ENCODE assay signal across 21 cellular contexts in genomic region chr5:35135239-35135700, GRCh38.
A peak's percentile ranks its signal among the peaks of the same experiment; 100 is the strongest.
DNase-seq lines count a peak whose midpoint lies in the region; ATAC-seq, FAIRE-seq and TF ChIP-seq lines count a peak whose summit lies in the region.
"Had no signal": no experiment of that assay in that cellular context is flagged by ENCODE, and none has a peak within 500 bp of the region (broad histone marks: within the 10 kb centered on the region; RNA-seq: fewer than 3 reads in every experiment).

No MANE protein-coding gene starts in this region.

- H2AFZ ChIP-seq in astrocyte (ENCODE audit: low read depth, low read length): no peak overlapping the region
- no peak overlapping the region for H2AFZ ChIP-seq in smooth muscle cell (ENCODE audit: low read depth)

- CTCF ChIA-PET in activated CD8-positive, alpha-beta T cell treated with anti-CD3 and anti-CD28 coated beads, Interleukin-2, amount 10 ng/mL, durations not matched to agents 7 days and 5 days (lab: Charles Lee): interaction anchor here (0.9 kb wide), 1 partner anchor 791 kb away, joined by 3 read pairs; no protein-coding TSS in a partner anchor

- H3K4me1 ChIP-seq in astrocyte (ENCODE audit: insufficient read depth, low read length) (peaks cover 16% of the 10 kb centered on the region), right lobe of liver (peaks cover 0 to 24% (median 6%) of the 10 kb centered on the region in 4 donors), smooth muscle cell (ENCODE audit: low read depth) (peaks cover 8% of the 10 kb centered on the region)

- H3K27ac Mint-ChIP-seq in HFFc6: peak overlapping the region; percentile 95
- H3K27ac Mint-ChIP-seq in astrocyte (ENCODE audit: unreplicated experiment): peak overlapping the region; percentile 92
- H3K27ac Mint-ChIP-seq in activated CD8-positive, alpha-beta T cell treated with anti-CD3 and anti-CD28 coated beads, Interleukin-2, amount 10 ng/mL, durations not matched to agents 7 days and 5 days: no peak overlapping the region
- H3K27ac Mint-ChIP-seq: CD4-positive, alpha-beta memory T cell; IgD-negative memory B cell had no signal

- DNase-seq in HFFc6 (no peak), astrocyte (ENCODE audit: low read depth) (no peak), right lobe of liver (peak; percentile 42 to 67 (median 63)), smooth muscle cell (lab: John Stamatoyannopoulos, UW; ENCODE audit: unreplicated experiment) (no peak), NCI-H1417 (lab: John Stamatoyannopoulos, UW) (no peak), NCI-H2107 (lab: John Stamatoyannopoulos, UW) (no peak)
- no peak for DNase-seq in activated CD8-positive, alpha-beta T cell treated with anti-CD3 and anti-CD28 coated beads, Interleukin-2, amount 10 ng/mL, durations not matched to agents 7 days and 5 days
- DNase-seq: CD4-positive, alpha-beta memory T cell; DND-41; H7; MV-4-11; NCI-H1694 treated with DMSO at 0.1 percent for 48 hours; NCI-H2081 treated with DMSO at 0.1 percent for 48 hours; NCI-H446; NCI-H526; OCI-M1 had no signal

- ATAC-seq in right lobe of liver: peak; percentile 82 to 91 (median 88)
- no peak for ATAC-seq in HG03457 (IDR thresholded peaks at IDR 0.05; ENCODE audit: unreplicated experiment)
- no peak for ATAC-seq in activated CD8-positive, alpha-beta T cell treated with anti-CD3 and anti-CD28 coated beads, Interleukin-2, amount 10 ng/mL, durations not matched to agents 7 days and 5 days

- H3K4me2 ChIP-seq in astrocyte (ENCODE audit: low read length) (no peak overlapping the region), smooth muscle cell (peak overlapping the region; percentile 6)

- TF ChIP-seq POLR2A in right lobe of liver (IDR thresholded peaks at IDR 0.05): no peak

- H3K79me2 ChIP-seq in astrocyte (ENCODE audit: insufficient read depth, low read length) (no peaks in the 10 kb centered on the region), smooth muscle cell (ENCODE audit: low read depth) (no peaks in the 10 kb centered on the region)

- H3K9me3 ChIP-seq in astrocyte (ENCODE audit: insufficient read depth, low read depth, low read length): no peaks in the 10 kb centered on the region
- no peaks in the 10 kb centered on the region for H3K9me3 ChIP-seq in right lobe of liver
- no peaks in the 10 kb centered on the region for H3K9me3 ChIP-seq in smooth muscle cell (replicated peaks; ENCODE audit: low read depth)

- intact Hi-C loops in right lobe of liver (cut with DNase I): no loop called here

- no peaks in the 10 kb centered on the region for H4K20me1 ChIP-seq in astrocyte (ENCODE audit: insufficient read depth, low read length)
- no peaks in the 10 kb centered on the region for H4K20me1 ChIP-seq in smooth muscle cell (ENCODE audit: low read depth)

- H3K4me3 Mint-ChIP-seq in HFFc6: no peak overlapping the region
- H3K4me3 Mint-ChIP-seq in astrocyte (ENCODE audit: unreplicated experiment): peak overlapping the region; percentile 24
- no peak overlapping the region for H3K4me3 Mint-ChIP-seq in activated CD8-positive, alpha-beta T cell treated with anti-CD3 and anti-CD28 coated beads, Interleukin-2, amount 10 ng/mL, durations not matched to agents 7 days and 5 days
- H3K4me3 Mint-ChIP-seq: CD4-positive, alpha-beta memory T cell; IgD-negative memory B cell had no signal

- H3K27me3 ChIP-seq in astrocyte (ENCODE audit: insufficient read depth, low read length) (no peaks in the 10 kb centered on the region), right lobe of liver (no peaks in the 10 kb centered on the region), smooth muscle cell (ENCODE audit: low read depth) (no peaks in the 10 kb centered on the region)

- H3K9ac ChIP-seq in astrocyte (ENCODE audit: low read length) (no peak overlapping the region), smooth muscle cell (ENCODE audit: low read depth) (peak overlapping the region; percentile 46)

- POLR2A ChIA-PET in activated CD8-positive, alpha-beta T cell treated with anti-CD3 and anti-CD28 coated beads, Interleukin-2, amount 10 ng/mL, durations not matched to agents 7 days and 5 days (lab: Charles Lee): no interaction called here

- 36% methylated on average over 7 of the region's 9 CpGs for WGBS in right lobe of liver (ENCODE audit: insufficient coverage, low coverage, low lambda C conversion rate, missing lambda C conversion rate)
- 78% methylated on average over 9 of the region's 9 CpGs for WGBS in smooth muscle cell (ENCODE audit: low lambda C conversion rate)

- FAIRE-seq in astrocyte (lab: Jason Lieb, UNC): no peak
- FAIRE-seq: GM12891, RCC 7860 had no signal

- H3K27ac ChIP-seq in astrocyte (ENCODE audit: low read depth, low read length) (no peak overlapping the region), right lobe of liver (peak overlapping the region; percentile 44 to 70 (median 63)), smooth muscle cell (ENCODE audit: low read depth) (peak overlapping the region; percentile 91)
- H3K27ac ChIP-seq: HL-60 had no signal

- H3K4me1 Mint-ChIP-seq in HFFc6 (ENCODE audit: low read depth) (peaks cover 87% of the 10 kb centered on the region), astrocyte (ENCODE audit: low read depth, unreplicated experiment) (peaks cover 46% of the 10 kb centered on the region)
- H3K4me1 Mint-ChIP-seq in activated CD8-positive, alpha-beta T cell treated with anti-CD3 and anti-CD28 coated beads, Interleukin-2, amount 10 ng/mL, durations not matched to agents 7 days and 5 days (ENCODE audit: low read depth): peaks cover 4% of the 10 kb centered on the region
- H3K4me1 Mint-ChIP-seq: IgD-negative memory B cell had no signal

- H3K4me3 ChIP-seq in astrocyte (ENCODE audit: insufficient read depth, low read depth, low read length) (no peak overlapping the region), right lobe of liver (peak overlapping the region; percentile 8 to 48 (median 42)), smooth muscle cell (no peak overlapping the region)

- no peaks in the 10 kb centered on the region for H3K9me3 Mint-ChIP-seq in HFFc6
- peaks cover 2% of the 10 kb centered on the region for H3K9me3 Mint-ChIP-seq in astrocyte (ENCODE audit: unreplicated experiment)
- H3K9me3 Mint-ChIP-seq in activated CD8-positive, alpha-beta T cell treated with anti-CD3 and anti-CD28 coated beads, Interleukin-2, amount 10 ng/mL, durations not matched to agents 7 days and 5 days (ENCODE audit: insufficient read depth): no peaks in the 10 kb centered on the region
- H3K9me3 Mint-ChIP-seq: IgD-negative memory B cell had no signal

- no peaks in the 10 kb centered on the region for H3K36me3 ChIP-seq in astrocyte (ENCODE audit: insufficient read depth, low read length)
- no peaks in the 10 kb centered on the region for H3K36me3 ChIP-seq in right lobe of liver
- H3K36me3 ChIP-seq in smooth muscle cell (ENCODE audit: low read depth): no peaks in the 10 kb centered on the region

- no peak for TF ChIP-seq CTCF in HFFc6 (IDR thresholded peaks at IDR 0.05)
- no peak for TF ChIP-seq CTCF in astrocyte (IDR thresholded peaks at IDR 0.05; ENCODE audit: insufficient read depth, low read depth, low read length)
- TF ChIP-seq CTCF in right lobe of liver (IDR thresholded peaks at IDR 0.05): peak in 3 of 4 donors; percentile 25 to 32 (median 28)
- no peak for TF ChIP-seq CTCF in smooth muscle cell (IDR thresholded peaks at IDR 0.05; ENCODE audit: borderline replicate concordance, insufficient read depth, poor library complexity, severe bottlenecking)

- H3F3A ChIP-seq in smooth muscle cell (ENCODE audit: low read depth): peaks cover 19% of the 10 kb centered on the region

- H3K36me3 Mint-ChIP-seq in HFFc6 (ENCODE audit: low read depth) (peaks cover 5% of the 10 kb centered on the region; the same call in 1 of the 2 replicates), astrocyte (ENCODE audit: low read depth, unreplicated experiment) (no peaks in the 10 kb centered on the region)
- no peaks in the 10 kb centered on the region for H3K36me3 Mint-ChIP-seq in activated CD8-positive, alpha-beta T cell treated with anti-CD3 and anti-CD28 coated beads, Interleukin-2, amount 10 ng/mL, durations not matched to agents 7 days and 5 days (ENCODE audit: low read depth)
- H3K36me3 Mint-ChIP-seq: CD4-positive, alpha-beta memory T cell had no signal

- H3K27me3 Mint-ChIP-seq in HFFc6 (ENCODE audit: insufficient read depth): peaks cover 2% of the 10 kb centered on the region; the same call in 1 of the 2 replicates
- H3K27me3 Mint-ChIP-seq in astrocyte (ENCODE audit: low read depth, unreplicated experiment): no peaks in the 10 kb centered on the region
- H3K27me3 Mint-ChIP-seq in activated CD8-positive, alpha-beta T cell treated with anti-CD3 and anti-CD28 coated beads, Interleukin-2, amount 10 ng/mL, durations not matched to agents 7 days and 5 days (ENCODE audit: low read depth): peaks cover 12% of the 10 kb centered on the region

Comparison
In these comparisons a context has a peak if more than half of its experiments do, and no peak if none do; other contexts are left out.
1. DNase-seq: peak in right lobe of liver (3 of 3); none in HFFc6 (single experiment), astrocyte (single experiment), smooth muscle cell (single experiment), NCI-H1417 (0 of 3), NCI-H2107 (single experiment) and activated CD8-positive, alpha-beta T cell treated with anti-CD3 and anti-CD28 coated beads, Interleukin-2, amount 10 ng/mL, durations not matched to agents 7 days and 5 days (single experiment).
2. CTCF ChIP-seq: peak in right lobe of liver (3 of 4); none in HFFc6 (single experiment), astrocyte (single experiment) and smooth muscle cell (single experiment).
3. H3K4me3 ChIP-seq: peak in right lobe of liver (3 of 3); none in astrocyte (single experiment) and smooth muscle cell (single experiment).
4. ATAC-seq: peak in right lobe of liver (4 of 4); none in HG03457 (single experiment) and activated CD8-positive, alpha-beta T cell treated with anti-CD3 and anti-CD28 coated beads, Interleukin-2, amount 10 ng/mL, durations not matched to agents 7 days and 5 days (single experiment).